Comparison of ENCODE assay signal across 21 cellular contexts in the genomic region with DNA sequence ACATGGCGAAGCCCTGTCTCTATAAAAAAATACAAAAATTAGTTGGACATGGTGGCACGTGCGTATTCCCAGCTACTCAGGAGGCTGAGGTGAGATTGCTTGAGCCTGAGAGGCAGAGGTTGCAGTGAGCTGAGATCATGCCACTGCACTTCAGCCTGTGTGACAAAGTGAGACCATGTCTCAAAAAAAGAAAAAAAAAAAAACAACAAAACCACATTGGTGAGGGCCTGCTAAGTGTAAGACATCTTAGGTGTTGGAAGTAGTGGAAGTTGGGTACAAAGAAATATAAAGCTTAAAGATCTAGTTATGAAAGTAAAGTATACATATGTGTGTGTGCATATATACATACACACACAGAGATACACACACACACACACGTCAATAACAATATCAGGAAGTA.
DNase-seq lines count a peak whose midpoint lies in the region; ATAC-seq and TF ChIP-seq lines count a peak whose summit lies in the region.
"Had no signal": no experiment of that assay in that cellular context is flagged by ENCODE, and none has a peak within 500 bp of the region (broad histone marks: within the 10 kb centered on the region; RNA-seq: fewer than 3 reads in every experiment).

No MANE protein-coding gene starts in this region.

- WGBS in thymus = 80% methylated on average over 4 of the region's 4 CpGs

- peak overlapping the region; percentile 25 for H3K27ac Mint-ChIP-seq in CD4-positive, alpha-beta T cell
- peak overlapping the region; percentile 86 for H3K27ac Mint-ChIP-seq in central memory CD8-positive, alpha-beta T cell (ENCODE audit: low read depth)
- H3K27ac Mint-ChIP-seq: B cell had no signal

- peaks cover 73% of the 10 kb centered on the region for H3K4me1 Mint-ChIP-seq in CD4-positive, alpha-beta T cell (ENCODE audit: low read depth)
- peaks cover 72% of the 10 kb centered on the region for H3K4me1 Mint-ChIP-seq in central memory CD8-positive, alpha-beta T cell

- H3K36me3 Mint-ChIP-seq in CD4-positive, alpha-beta T cell (ENCODE audit: low read depth) = peaks cover 42% of the 10 kb centered on the region
- peaks cover 6% of the 10 kb centered on the region for H3K36me3 Mint-ChIP-seq in central memory CD8-positive, alpha-beta T cell (ENCODE audit: insufficient read depth)

- no peaks in the 10 kb centered on the region for H3K27me3 ChIP-seq in CD4-positive, alpha-beta T cell (ENCODE audit: control insufficient read depth, insufficient read depth, low read length)
- H3K27me3 ChIP-seq in thymus (ENCODE audit: control insufficient read depth, insufficient read depth) = no peaks in the 10 kb centered on the region
- H3K27me3 ChIP-seq in WERI-Rb-1 (ENCODE audit: insufficient read depth, low read depth, severe bottlenecking) = no peaks in the 10 kb centered on the region
- H3K27me3 ChIP-seq: SJCRH30 had no signal

- H3K27ac ChIP-seq in CD4-positive, alpha-beta T cell (ENCODE audit: low read depth, low read length) = no peak overlapping the region
- peak overlapping the region; percentile 67 for H3K27ac ChIP-seq in thymus (ENCODE audit: low read depth)
- H3K27ac ChIP-seq in WERI-Rb-1 = no peak overlapping the region
- H3K27ac ChIP-seq in caudate nucleus (ENCODE audit: low read depth, low read length) = no peak overlapping the region
- H3K27ac ChIP-seq: KMS-11, SJCRH30 had no signal

- H3K9me3 Mint-ChIP-seq in CD4-positive, alpha-beta T cell = no peaks in the 10 kb centered on the region
- H3K9me3 Mint-ChIP-seq in central memory CD8-positive, alpha-beta T cell = no peaks in the 10 kb centered on the region
- H3K9me3 Mint-ChIP-seq: CD4-positive, alpha-beta memory T cell had no signal

- peak overlapping the region; percentile 73 for H3K4me3 ChIP-seq in Jurkat, Clone E6-1 (ENCODE audit: low read length)
- H3K4me3 ChIP-seq in thymus (ENCODE audit: low read length) = no peak overlapping the region
- H3K4me3 ChIP-seq in WERI-Rb-1 (ENCODE audit: low read depth, low read length) = no peak overlapping the region
- H3K4me3 ChIP-seq: SJCRH30 had no signal

- DNase-seq in CD4-positive, alpha-beta T cell = no peak
- DNase-seq in Jurkat, Clone E6-1 (ENCODE audit: low read depth, low spot score) = no peak
- no peak for DNase-seq in central memory CD8-positive, alpha-beta T cell (ENCODE audit: low spot score in 2 of 2)
- DNase-seq in WERI-Rb-1 (no peak), NCI-H187 treated with DMSO at 0.1 percent for 48 hours (lab: John Stamatoyannopoulos, UW) (no peak), caudate nucleus (lab: John Stamatoyannopoulos, UW) (no peak)
- DNase-seq: CD4-positive, alpha-beta memory T cell; HCEC 1CT; IMR-90; NCI-H1092; NCI-H1417 treated with DMSO at 0.1 percent for 48 hours; NCI-H187; NCI-H2171 treated with DMSO at 0.1 percent for 48 hours; NCI-H524; NCI-H774; NK-92 treated with Interleukin-12 subunit alpha and Interleukin-12 subunit beta, amount 100 ng/mL, for 24 hours; PC-3; SJCRH30 had no signal

- peaks cover 34% of the 10 kb centered on the region for H3K4me1 ChIP-seq in thymus (ENCODE audit: control insufficient read depth, insufficient read depth, low read length)
- H3K4me1 ChIP-seq: SJCRH30 had no signal

- intact Hi-C loops in CD4-positive, alpha-beta T cell (cut with DNase I, micrococcal nuclease) = no loop called here

- no peak overlapping the region for H3K4me3 Mint-ChIP-seq in CD4-positive, alpha-beta T cell
- H3K4me3 Mint-ChIP-seq in central memory CD8-positive, alpha-beta T cell = peak overlapping the region; percentile 53
- H3K4me3 Mint-ChIP-seq: B cell; CD4-positive, alpha-beta memory T cell had no signal

- no peak for ATAC-seq in CD4-positive, alpha-beta T cell (ENCODE audit: poor library complexity)
- peak; percentile 55 for ATAC-seq in central memory CD8-positive, alpha-beta T cell (replicated peaks; ENCODE audit: extremely low read depth, poor library complexity, severe bottlenecking)

- H3K27me3 Mint-ChIP-seq in CD4-positive, alpha-beta T cell = no peaks in the 10 kb centered on the region
- no peaks in the 10 kb centered on the region for H3K27me3 Mint-ChIP-seq in central memory CD8-positive, alpha-beta T cell
- H3K27me3 Mint-ChIP-seq: B cell; CD4-positive, alpha-beta memory T cell had no signal

- H3K9me3 ChIP-seq in CD4-positive, alpha-beta T cell (ENCODE audit: control insufficient read depth, low read length) = no peaks in the 10 kb centered on the region
- H3K9me3 ChIP-seq in thymus (ENCODE audit: control insufficient read depth) = no peaks in the 10 kb centered on the region
- no peaks in the 10 kb centered on the region for H3K9me3 ChIP-seq in WERI-Rb-1 (ENCODE audit: severe bottlenecking)
- H3K9me3 ChIP-seq: SJCRH30 had no signal

- POLR2A ChIA-PET in CD4-positive, alpha-beta T cell (lab: Charles Lee) = no interaction called here

- CTCF ChIA-PET in CD4-positive, alpha-beta T cell (lab: Charles Lee) = no interaction called here

- H3K36me3 ChIP-seq in thymus (ENCODE audit: control insufficient read depth, insufficient read depth) (no peaks in the 10 kb centered on the region), WERI-Rb-1 (no peaks in the 10 kb centered on the region)
- H3K36me3 ChIP-seq: SJCRH30 had no signal

- TF ChIP-seq CTCF in CD4-positive, alpha-beta T cell (IDR thresholded peaks at IDR 0.05) = no peak
- TF ChIP-seq CTCF in WERI-Rb-1 (IDR thresholded peaks at IDR 0.05; ENCODE audit: low read depth, low read length) = no peak
